In genomic region chr9:121708768-121709488, GRCh38 we compare ENCODE assay signal across 18 cellular contexts. TPM values are rescaled to one million over a fixed set of nuclear protein-coding genes. Genes with fewer than 3 reads are reported as not detected.
DNase-seq lines count a peak whose midpoint lies in the region; ATAC-seq and TF ChIP-seq lines count a peak whose summit lies in the region.
"Had no signal": no experiment of that assay in that cellular context is flagged by ENCODE, and none has a peak within 500 bp of the region (broad histone marks: within the 10 kb centered on the region; RNA-seq: fewer than 3 reads in every experiment).

No MANE protein-coding gene starts in this region.

- H3K27ac ChIP-seq in GM23338 (ENCODE audit: low read depth) (no peak overlapping the region), OCI-LY7 (ENCODE audit: low read depth, low read length, poor library complexity, severe bottlenecking) (peak overlapping the region; percentile 80)
- H3K27ac ChIP-seq: suprapubic skin had no signal

- H3K4me1 ChIP-seq in GM23338 (ENCODE audit: insufficient read depth): peaks cover 10% of the 10 kb centered on the region
- peaks cover 63% of the 10 kb centered on the region for H3K4me1 ChIP-seq in OCI-LY7 (ENCODE audit: insufficient read depth, low read length, poor library complexity, severe bottlenecking)

- peaks cover 9% of the 10 kb centered on the region for H3K27me3 Mint-ChIP-seq in GM23338 (ENCODE audit: insufficient read depth, low read depth, poor library complexity)

- H3K4me2 ChIP-seq in GM23338 (no peak overlapping the region), OCI-LY7 (ENCODE audit: low read length) (peak overlapping the region; percentile 64)

- no peak overlapping the region for H3K4me3 Mint-ChIP-seq in GM23338
- H3K4me3 Mint-ChIP-seq: dendritic cell treated with granulocyte-macrophage colony-stimulating factor and Interleukin-4, amounts not matched to agents 40 ng/mL and 50 ng/mL, for 4 days had no signal

- H3K4me3 ChIP-seq in GM23338 (no peak overlapping the region), OCI-LY7 (ENCODE audit: low read depth, low read length, poor library complexity, severe bottlenecking) (peak overlapping the region; percentile 21), fibroblast of mammary gland (ENCODE audit: control insufficient read depth, low read depth, low read length) (no peak overlapping the region)
- H3K4me3 ChIP-seq: suprapubic skin had no signal

- no peaks in the 10 kb centered on the region for H3K36me3 ChIP-seq in GM23338 (ENCODE audit: insufficient read depth)
- no peaks in the 10 kb centered on the region for H3K36me3 ChIP-seq in OCI-LY7 (ENCODE audit: insufficient read depth, low read length)
- H3K36me3 ChIP-seq: suprapubic skin had no signal

- TF ChIP-seq CTCF in GM23338 (conservative IDR thresholded peaks at IDR 0.05; ENCODE audit: low read depth in 2 of 2) (no peak), OCI-LY7 (conservative IDR thresholded peaks at IDR 0.05; ENCODE audit: low read length) (no peak), fibroblast of mammary gland (conservative IDR thresholded peaks at IDR 0.05; ENCODE audit: control insufficient read depth, insufficient read depth, low read depth, low read length) (no peak)

- no peaks in the 10 kb centered on the region for H3K9me2 ChIP-seq in GM23338 (ENCODE audit: insufficient read depth)
- H3K9me2 ChIP-seq in OCI-LY7 (ENCODE audit: insufficient read depth, low read length): no peaks in the 10 kb centered on the region

- CTCF ChIA-PET in OCI-LY7 (lab: Charles Lee; ENCODE audit: unreplicated experiment): interaction anchor here (0.5 to 1.1 kb wide), 3 partner anchors 13 to 29 kb away, joined by 3 to 5 read pairs (median 4); no protein-coding TSS in a partner anchor

- H3K79me2 ChIP-seq in GM23338 (replicated peaks; ENCODE audit: insufficient read depth) (peaks cover 82% of the 10 kb centered on the region), OCI-LY7 (ENCODE audit: insufficient read depth, low read depth, low read length) (no peaks in the 10 kb centered on the region)

- H2AFZ ChIP-seq in GM23338 (no peak overlapping the region), OCI-LY7 (ENCODE audit: low read length) (peak overlapping the region; percentile 12; the same call in 1 of the 2 replicates)

- peaks cover 49% of the 10 kb centered on the region for H3K4me1 Mint-ChIP-seq in GM23338

- POLR2A ChIA-PET in OCI-LY7 (lab: Charles Lee): interaction anchor here (0.6 to 1.9 kb wide), 3 partner anchors 9 to 30 kb away, joined by 3 to 5 read pairs (median 3); no protein-coding TSS in a partner anchor

- no peaks in the 10 kb centered on the region for H3K9me3 ChIP-seq in OCI-LY7 (ENCODE audit: low read length)
- H3K9me3 ChIP-seq: suprapubic skin had no signal

- H4K20me1 ChIP-seq in GM23338 (replicated peaks; ENCODE audit: insufficient read depth) (peaks cover 52% of the 10 kb centered on the region), OCI-LY7 (ENCODE audit: insufficient read depth, low read length) (no peaks in the 10 kb centered on the region)

- no peaks in the 10 kb centered on the region for H3K9me3 Mint-ChIP-seq in GM23338
- H3K9me3 Mint-ChIP-seq: dendritic cell treated with granulocyte-macrophage colony-stimulating factor and Interleukin-4, amounts not matched to agents 40 ng/mL and 50 ng/mL, for 4 days had no signal

- H3K36me3 Mint-ChIP-seq in GM23338 (ENCODE audit: low read depth): no peaks in the 10 kb centered on the region

- ATAC-seq in GM23338: peak; percentile 85
- ATAC-seq in GM21447 (IDR thresholded peaks at IDR 0.05; ENCODE audit: unreplicated experiment): no peak

- intact Hi-C loops in OCI-LY7 (cut with micrococcal nuclease; ENCODE audit: unreplicated experiment): loop anchor here (1.0 kb wide), 3 partner anchors 10 to 234 kb away; no protein-coding TSS in a partner anchor

- no peaks in the 10 kb centered on the region for H3K27me3 ChIP-seq in GM23338 (ENCODE audit: insufficient read depth)
- H3K27me3 ChIP-seq: suprapubic skin had no signal

- H3K27ac Mint-ChIP-seq in GM23338: no peak overlapping the region
- H3K27ac Mint-ChIP-seq: dendritic cell treated with granulocyte-macrophage colony-stimulating factor and Interleukin-4, amounts not matched to agents 40 ng/mL and 50 ng/mL, for 4 days had no signal

- DNase-seq in GM23338 (ENCODE audit: low spot score) (peak; percentile 60), OCI-LY7 (ENCODE audit: low spot score) (no peak), fibroblast of mammary gland (ENCODE audit: low read depth) (peak; percentile 13), pons (ENCODE audit: low spot score) (peak; percentile 26), dermis blood vessel endothelial cell (no peak), cortex of kidney (lab: John Stamatoyannopoulos, UW) (no peak)
- DNase-seq: activated CD4-positive, alpha-beta T cell treated with anti-CD3 and anti-CD28 coated beads, Interleukin-2, amount 50 U/mL, for 48 hours; aorta; EL; mesendoderm; NCI-H1930; NCI-H748 treated with DMSO at 0.1 percent for 48 hours; SHP77 treated with DMSO at 0.1 percent for 48 hours; stimulated activated CD4-positive, alpha-beta T cell treated with anti-CD3 and anti-CD28 coated beads, Interleukin-15, amount 100 ng/mL, for 24 hours; T-helper 9 cell had no signal

- BruUV-seq in OCI-LY7 (replicated peaks; lab: Mats Ljungman, UMichigan): no TSS peak

- H3F3A ChIP-seq in GM23338 (replicated peaks; ENCODE audit: low read depth): no peaks in the 10 kb centered on the region

TF ChIP-seq in GM23338, 12 proteins besides CTCF, POLR2A, EP300 and RAD21 (continues in another document):
- TF ChIP-seq EZH2phosphoT487 (IDR thresholded peaks at IDR 0.05; ENCODE audit: unreplicated experiment) (no peak), NANOG (IDR thresholded peaks at IDR 0.05; ENCODE audit: borderline replicate concordance) (no peak), REST (IDR thresholded peaks at IDR 0.05; ENCODE audit: unreplicated experiment) (no peak), POLR2AphosphoS5 (IDR thresholded peaks at IDR 0.05; ENCODE audit: low read depth) (no peak), ZNF331 (CRISPR knock-in tag; IDR thresholded peaks at IDR 0.05; ENCODE audit: low read depth) (no peak), ETS1 (IDR thresholded peaks at IDR 0.05) (no peak), EZH2 (IDR thresholded peaks at IDR 0.05; ENCODE audit: low read depth, unreplicated experiment) (no peak), JUNB (IDR thresholded peaks at IDR 0.05; ENCODE audit: unreplicated experiment) (no peak)

RNA-seq across cellular contexts. Expression of gene DAB2IP, which starts 57.5 kb away (rescaled TPM):
- total RNA-seq in GM23338 (2014; rRNA removed; shearing (Covaris generic)): 35.1 and 42.8 TPM in 2 replicates
- polyA plus RNA-seq in GM23338 (2016; fragmentation: Nextera tagmentation; extraction: Ambion mirVana): 8.9 and 11.4 TPM in 2 replicates
- 2.9 and 3.9 TPM in 2 replicates for total RNA-seq in OCI-LY7 (2014; rRNA removed; shearing (Covaris generic))
- total RNA-seq in OCI-LY7 (2022) (11.1 and 11.2 TPM in 2 replicates), dermis blood vessel endothelial cell (24.3 and 38.4 TPM in 2 replicates)

Comparison
In these comparisons a context has a peak if more than half of its experiments do, and no peak if none do; other contexts are left out.
1. DNase-seq: peak in GM23338 (single experiment), fibroblast of mammary gland (single experiment) and pons (single experiment); none in OCI-LY7 (single experiment), dermis blood vessel endothelial cell (single experiment) and cortex of kidney (single experiment).